32 cellular contexts compared by ENCODE assay signal in the genomic region with DNA sequence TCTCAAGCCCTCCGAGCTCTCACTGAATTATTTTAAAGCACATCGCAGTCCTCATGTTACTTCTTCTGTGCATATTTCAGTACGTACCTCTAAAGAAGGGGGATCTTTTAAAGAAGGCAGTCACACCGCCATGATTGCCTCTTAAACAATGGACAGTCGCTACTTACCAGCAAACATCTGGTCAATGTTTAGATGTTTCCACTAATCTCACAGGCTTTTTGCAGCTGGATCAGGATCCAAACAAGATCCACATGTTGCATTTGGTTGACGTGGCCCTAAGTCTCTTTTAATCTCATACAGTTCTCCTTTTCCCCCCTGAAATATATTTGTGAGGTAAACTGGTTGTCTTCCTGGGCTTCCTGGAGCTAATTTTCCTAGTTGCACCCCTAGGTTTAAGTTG. TPM values are rescaled to one million over a fixed set of nuclear protein-coding genes. Genes with fewer than 3 reads are reported as not detected.
DNase-seq lines count a peak whose midpoint lies in the region; ATAC-seq, FAIRE-seq and TF ChIP-seq lines count a peak whose summit lies in the region.
"Had no signal": no experiment of that assay in that cellular context is flagged by ENCODE, and none has a peak within 500 bp of the region (broad histone marks: within the 10 kb centered on the region; RNA-seq: fewer than 3 reads in every experiment).

No MANE protein-coding gene starts in this region.

- H3K27ac ChIP-seq in K562 (ENCODE audit: extremely low read depth, low read depth, low read length) (no peak overlapping the region), osteoblast (ENCODE audit: low read depth, low read length) (peak overlapping the region; percentile 68), ovary (no peak overlapping the region), tibial artery (no peak overlapping the region)
- H3K27ac ChIP-seq: cardiac muscle cell, colonic mucosa, GM23248 had no signal

- no peaks in the 10 kb centered on the region for H3K27me3 ChIP-seq in K562 (ENCODE audit: control insufficient read depth in 2 of 2, insufficient read depth in 2 of 2, low read length in 2 of 2)
- no peaks in the 10 kb centered on the region for H3K27me3 ChIP-seq in osteoblast (ENCODE audit: insufficient read depth, low read length)
- H3K27me3 ChIP-seq in ovary, result no peaks in the 10 kb centered on the region
- H3K27me3 ChIP-seq in tibial artery, result no peaks in the 10 kb centered on the region
- H3K27me3 ChIP-seq: cardiac muscle cell, colonic mucosa, esophagus squamous epithelium, upper lobe of right lung had no signal

- peak overlapping the region; percentile 11; the same call in 1 of the 2 replicates for H2AFZ ChIP-seq in K562 (ENCODE audit: low read depth, low read length)
- no peak overlapping the region for H2AFZ ChIP-seq in osteoblast (ENCODE audit: low read length)
- H2AFZ ChIP-seq: GM23248 had no signal

- H3K79me2 ChIP-seq in K562 (ENCODE audit: control insufficient read depth, insufficient read depth, low read length), result no peaks in the 10 kb centered on the region
- H3K79me2 ChIP-seq in osteoblast (ENCODE audit: insufficient read depth, low read length), result no peaks in the 10 kb centered on the region

- no peak overlapping the region for H3K9ac ChIP-seq in K562 (ENCODE audit: insufficient read depth in 1 of 2, low read depth in 2 of 2, low read length in 2 of 2)
- H3K9ac ChIP-seq: GM23248 had no signal

- DNase-seq in AG10803 (ENCODE audit: low read depth) (peak; percentile 49), K562 (ENCODE audit: extremely low read depth in 1 of 4, low spot score in 3 of 4) (no peak), fibroblast of villous mesenchyme (ENCODE audit: low read depth) (peak; percentile 52), osteoblast (ENCODE audit: insufficient read length, low spot score, missing footprints) (peak; percentile 76), ovary (no peak), left lobe of liver (ENCODE audit: low spot score) (no peak), tibial artery (no peak), T-helper 1 cell (no peak)
- DNase-seq: activated CD4-positive, alpha-beta T cell treated with anti-CD3 and anti-CD28 coated beads, Interleukin-2, amount 10 ng/mL, durations not matched to agents 7 days and 5 days; activated effector memory CD4-positive, alpha-beta T cell treated with Interleukin-2 at 50 U/mL for 16 hours; CD4-positive, alpha-beta T cell; colonic mucosa; DND-41; esophagus squamous epithelium; GF-D8; left colon; NCI-H1048; NCI-H1694 treated with DMSO at 0.1 percent for 48 hours; NCI-H446 treated with DMSO at 0.1 percent for 48 hours; NCI-H82; occipital lobe; SHP77 treated with DMSO at 0.1 percent for 48 hours; substantia nigra; T-helper 9 cell had no signal

- TF ChIP-seq EP300 in K562 (IDR thresholded peaks at IDR 0.05; ENCODE audit: low read length) (no peak), ovary (IDR thresholded peaks at IDR 0.05) (no peak)

- H3K4me1 ChIP-seq in K562 (replicated peaks in 1 of 2; ENCODE audit: control insufficient read depth in 2 of 2, insufficient read depth in 2 of 2, low read length in 2 of 2), result peaks cover 8 to 16% of the 10 kb centered on the region in 2 experiments
- H3K4me1 ChIP-seq in osteoblast (ENCODE audit: insufficient read depth, low read length), result peaks cover 16% of the 10 kb centered on the region
- H3K4me1 ChIP-seq in ovary (ENCODE audit: insufficient read depth), result peaks cover 3% of the 10 kb centered on the region
- peaks cover 0 to 9% (median 5%) of the 10 kb centered on the region in 4 donors for H3K4me1 ChIP-seq in tibial artery
- H3K4me1 ChIP-seq: colonic mucosa had no signal

- 67% methylated on average over 6 of the region's 6 CpGs for WGBS in K562 (ENCODE audit: insufficient coverage, low coverage, missing lambda C conversion rate)
- WGBS in ovary, 3 donors, result 47 to 62% (median 57%) methylated on average over 6 of the region's 6 CpGs

- intact Hi-C loops in K562 (cut with micrococcal nuclease), result no loop called here
- intact Hi-C loops in ovary (cut with DNase I), result loop anchor here in 2 of 4 donors (5.0 to 10.0 kb wide), 2 partner anchors 210 to 332 kb away; partner anchors contain the start of gene PCBD1 (in 1 of the 2)
- intact Hi-C loops in tibial artery (cut with DNase I; ENCODE audit: low total_unique reads), result no loop called here

- POLR2A ChIA-PET in K562 (lab: Yijun Ruan, JAX), result no interaction called here

- H3K4me2 ChIP-seq in K562 (ENCODE audit: insufficient read depth, low read length) (no peak overlapping the region), osteoblast (ENCODE audit: insufficient read depth, low read length) (no peak overlapping the region)

- H3K9me3 ChIP-seq in K562 (replicated peaks; ENCODE audit: control insufficient read depth, insufficient read depth, low read depth, low read length) (no peaks in the 10 kb centered on the region), osteoblast (ENCODE audit: low read depth, low read length) (no peaks in the 10 kb centered on the region), ovary (no peaks in the 10 kb centered on the region), tibial artery (no peaks in the 10 kb centered on the region)
- H3K9me3 ChIP-seq: colonic mucosa, esophagus squamous epithelium, upper lobe of right lung had no signal

- ATAC-seq in K562, result no peak
- ATAC-seq in left lobe of liver, result no peak
- ATAC-seq: activated naive CD4-positive, alpha-beta T cell treated with anti-CD3 and anti-CD28 coated beads, Interleukin-2, amount 50 U/mL, for 72 hours; left colon; stimulated activated memory B cell treated with anti-CD40 and anti-IgM and Interleukin-4, amounts not matched to agents 10 μg/mL and 1 μg/mL and 100 μg/mL, for 72 hours had no signal

- TF ChIP-seq CTCF in AG10803 (conservative IDR thresholded peaks at IDR 0.05; ENCODE audit: low read length) (no peak), K562 (IDR thresholded peaks at IDR 0.05 in 2 of 3, conservative IDR thresholded peaks at IDR 0.05 in 1 of 3; ENCODE audit: insufficient read depth in 2 of 3, low read depth in 1 of 3, low read length in 3 of 3) (no peak), fibroblast of villous mesenchyme (IDR thresholded peaks at IDR 0.05; ENCODE audit: insufficient read depth, low read depth, low read length) (no peak), osteoblast (IDR thresholded peaks at IDR 0.05; ENCODE audit: extremely low read depth, low read depth, low read length) (no peak), ovary (IDR thresholded peaks at IDR 0.05) (no peak), tibial artery (IDR thresholded peaks at IDR 0.05) (no peak)

- H3K4me3 ChIP-seq in AG10803 (ENCODE audit: low read length), result no peak overlapping the region
- no peak overlapping the region for H3K4me3 ChIP-seq in K562
- no peak overlapping the region for H3K4me3 ChIP-seq in fibroblast of villous mesenchyme (ENCODE audit: low read depth, low read length)
- no peak overlapping the region for H3K4me3 ChIP-seq in osteoblast (ENCODE audit: insufficient read depth, low read length)
- no peak overlapping the region for H3K4me3 ChIP-seq in ovary
- H3K4me3 ChIP-seq in tibial artery, result no peak overlapping the region
- H3K4me3 ChIP-seq: cardiac muscle cell, colonic mucosa, esophagus squamous epithelium, GM23248, upper lobe of right lung had no signal

- TF ChIP-seq RAD21 in K562 (CRISPR knock-in tag; conservative IDR thresholded peaks at IDR 0.05 in 1 of 2, IDR thresholded peaks at IDR 0.05 in 1 of 2), result no peak

- no TSS peak for BruUV-seq in K562 (replicated peaks; lab: Mats Ljungman, UMichigan)

- in situ Hi-C loops in K562 (cut with MboI), result loop anchor here (5.0 kb wide), 1 partner anchor 210 kb away; no protein-coding TSS in a partner anchor

- H3K9me1 ChIP-seq in K562 (ENCODE audit: control insufficient read depth, insufficient read depth, low read length), result no peaks in the 10 kb centered on the region

- H4K20me1 ChIP-seq in K562 (replicated peaks; ENCODE audit: control insufficient read depth, insufficient read depth, low read length) (0 out of 2 replicates have a peak, but pooled peaks cover 5% of the 10 kb centered on the region), osteoblast (ENCODE audit: insufficient read depth, low read length) (no peaks in the 10 kb centered on the region)

- FAIRE-seq in K562 (lab: Jason Lieb, UNC), result peak; percentile 15
- FAIRE-seq: A204.1, RCC 7860 had no signal

- TF ChIP-seq POLR2A in K562 (conservative IDR thresholded peaks at IDR 0.05), result no peak
- TF ChIP-seq POLR2A in ovary (IDR thresholded peaks at IDR 0.05), result no peak

- no peaks in the 10 kb centered on the region for H3K36me3 ChIP-seq in K562 (ENCODE audit: control insufficient read depth, insufficient read depth, low read length)
- no peaks in the 10 kb centered on the region for H3K36me3 ChIP-seq in osteoblast (ENCODE audit: insufficient read depth, low read length)
- no peaks in the 10 kb centered on the region for H3K36me3 ChIP-seq in ovary
- peaks cover 0 to 26% (median 5%) of the 10 kb centered on the region in 3 donors for H3K36me3 ChIP-seq in tibial artery
- H3K36me3 ChIP-seq: cardiac muscle cell, colonic mucosa had no signal

- CTCF ChIA-PET in K562 (lab: Yijun Ruan, JAX; ENCODE audit: low intra/inter-chr PET ratio), result interaction anchor here (0.7 kb wide), 1 partner anchor 328 kb away, joined by 3 read pairs; no protein-coding TSS in a partner anchor

TF ChIP-seq in K562, 482 proteins besides CTCF, POLR2A, EP300 and RAD21 (continues in another document):
- TF ChIP-seq SRSF7 (optimal IDR thresholded peaks at IDR 0.05; ENCODE audit: low read depth, low read length) (no peak), SMAD3 (CRISPR knock-in tag; conservative IDR thresholded peaks at IDR 0.05) (no peak)

RNA-seq across cellular contexts. Expression of gene PRF1, which starts 50.0 kb away (rescaled TPM):
- 4.3 and 18.7 TPM in 2 replicates for total RNA-seq in K562 (2011; cell fraction: chromatin; rRNA removed; ENCODE audit: low replicate concordance)
- 12.1 and 22.3 TPM in 2 replicates for total RNA-seq in K562 (2011; cell fraction: nucleolus; rRNA removed)
- 11.3 and 24.4 TPM in 2 replicates for total RNA-seq in K562 (2011; cell fraction: nucleoplasm; rRNA removed)
- total RNA-seq in K562 (2014; rRNA removed) (4.9 and 5.3 TPM in 2 replicates), K562 (2014; rRNA removed; fragmentation: Illumina TruSeq; extraction: Trizol) (4.3 and 5.4 TPM in 2 replicates), K562 (2015; rRNA removed; fragmentation: Illumina TruSeq; extraction: Trizol) (6.4 and 7.9 TPM in 2 replicates), K562 (2021) (8.6 and 9.0 TPM in 2 replicates), fibroblast of villous mesenchyme (not detected in 2 replicates), osteoblast (not detected in 2 replicates), ovary (1 to 10 TPM in 6 of 7 donors, under 1 TPM in 1; 0.78 to 5.1 (median 1.3) TPM), left lobe of liver (1.1 TPM)
- polyA plus RNA-seq in K562 (2011; rRNA removed) (0.84 and 4.3 TPM in 2 replicates), K562 (2014; fragmentation: Illumina TruSeq; extraction: Trizol) (6.4 and 10.7 TPM in 2 replicates), K562 (2014; fragmentation: Nextera tagmentation; extraction: Ambion mirVana) (1 to 10 TPM; 6.3 to 7.4 TPM), K562 (2014; rRNA removed) (3.2 and 3.8 TPM in 2 replicates), ovary (1 to 10 TPM in 1 of 2 donors, under 1 TPM in 1; 0.58 to 4.5 TPM)
- 0.52 and 10.6 TPM in 2 replicates for polyA plus RNA-seq in K562 (2011; cell fraction: cytosol; rRNA removed)
- 1.3 and 11.4 TPM in 2 replicates for polyA plus RNA-seq in K562 (2011; cell fraction: nucleus; rRNA removed)
- 21.1 and 32.3 TPM in 2 replicates for polyA plus RNA-seq in K562 (2012)
- 0.45 and 13.7 TPM in 2 replicates for polyA minus RNA-seq in K562 (2011; rRNA and poly(A)+ RNA removed)
- 12.9 TPM in 1 of 2 replicates, not detected in the other for polyA minus RNA-seq in K562 (2011; cell fraction: cytosol; rRNA and poly(A)+ RNA removed)
- 0.44 and 3.0 TPM in 2 replicates for polyA minus RNA-seq in K562 (2011; cell fraction: nucleus; rRNA and poly(A)+ RNA removed)
- total RNA-seq: cardiac muscle cell, GM23248, myocyte, occipital lobe had no signal
- polyA plus RNA-seq: cardiac muscle cell, GM23248 had no signal

Comparison
In these comparisons a context has a peak if more than half of its experiments do, and no peak if none do; other contexts are left out.
1. DNase-seq: peak in AG10803 (single experiment), fibroblast of villous mesenchyme (single experiment) and osteoblast (single experiment); none in K562 (0 of 4), ovary (0 of 5), left lobe of liver (single experiment), tibial artery (0 of 2) and T-helper 1 cell (0 of 5).